In the genomic region with DNA sequence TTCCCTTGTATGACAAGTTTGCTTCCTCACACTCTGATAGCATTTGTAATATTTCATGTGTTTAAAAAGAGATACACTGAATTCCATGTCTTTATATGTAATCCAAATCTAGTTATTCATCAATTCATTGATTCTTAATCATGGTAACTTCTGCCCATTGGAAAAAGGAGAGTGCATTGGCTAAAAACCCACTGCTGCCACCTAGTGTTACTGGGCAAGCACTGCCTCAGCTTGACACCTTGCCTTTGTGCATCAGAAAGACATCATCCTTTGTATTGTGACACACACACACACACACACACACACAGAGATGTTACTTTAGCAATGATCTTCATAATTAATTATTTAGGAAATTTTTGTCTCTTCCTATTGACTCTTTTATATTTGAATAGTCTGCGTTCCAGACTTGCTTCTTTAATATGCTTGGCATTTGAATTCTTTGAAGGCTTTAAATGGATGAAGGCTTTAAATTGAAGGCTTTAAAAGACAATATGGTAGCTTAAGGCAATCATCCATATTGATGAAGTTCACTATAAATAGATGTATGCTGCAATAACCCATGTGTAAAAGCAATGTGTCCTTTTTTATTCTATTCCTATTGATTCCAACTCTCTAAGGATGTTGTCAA, we compare ENCODE assay signal across 1 cellular context.
TF ChIP-seq lines count a peak whose summit lies in the region.

No MANE protein-coding gene starts in this region.

TF ChIP-seq in SK-N-SH treated with all-trans-retinoic acid at 6 μM for 48 hours, 23 proteins besides CTCF, POLR2A, EP300 and RAD21 (continued from another document):
- TF ChIP-seq, protein P1, sequence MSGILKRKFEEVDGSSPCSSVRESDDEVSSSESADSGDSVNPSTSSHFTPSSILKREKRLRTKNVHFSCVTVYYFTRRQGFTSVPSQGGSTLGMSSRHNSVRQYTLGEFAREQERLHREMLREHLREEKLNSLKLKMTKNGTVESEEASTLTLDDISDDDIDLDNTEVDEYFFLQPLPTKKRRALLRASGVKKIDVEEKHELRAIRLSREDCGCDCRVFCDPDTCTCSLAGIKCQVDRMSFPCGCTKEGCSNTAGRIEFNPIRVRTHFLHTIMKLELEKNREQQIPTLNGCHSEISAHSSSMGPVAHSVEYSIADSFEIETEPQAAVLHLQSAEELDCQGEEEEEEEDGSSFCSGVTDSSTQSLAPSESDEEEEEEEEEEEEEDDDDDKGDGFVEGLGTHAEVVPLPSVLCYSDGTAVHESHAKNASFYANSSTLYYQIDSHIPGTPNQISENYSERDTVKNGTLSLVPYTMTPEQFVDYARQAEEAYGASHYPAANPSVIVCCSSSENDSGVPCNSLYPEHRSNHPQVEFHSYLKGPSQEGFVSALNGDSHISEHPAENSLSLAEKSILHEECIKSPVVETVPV (CRISPR knock-in tag; IDR thresholded peaks at IDR 0.05) = no peak
- no peak for TF ChIP-seq ESRRG (CRISPR knock-in tag; IDR thresholded peaks at IDR 0.05)
- TF ChIP-seq ZFP30 (CRISPR knock-in tag; IDR thresholded peaks at IDR 0.05) = no peak
- no peak for TF ChIP-seq TCF4 (CRISPR knock-in tag; IDR thresholded peaks at IDR 0.05; ENCODE audit: borderline replicate concordance)
